32 cellular contexts compared by ENCODE assay signal in genomic region chr18:73645175-73645715, GRCh38.
A peak's percentile ranks its signal among the peaks of the same experiment; 100 is the strongest.
DNase-seq lines count a peak whose midpoint lies in the region; ATAC-seq and TF ChIP-seq lines count a peak whose summit lies in the region.
"Had no signal": no experiment of that assay in that cellular context is flagged by ENCODE, and none has a peak within 500 bp of the region (broad histone marks: within the 10 kb centered on the region; RNA-seq: fewer than 3 reads in every experiment).

No MANE protein-coding gene starts in this region.

- ATAC-seq in stimulated activated naive CD8-positive, alpha-beta T cell treated with anti-CD3 and anti-CD28 coated beads, Interleukin-15, Interleukin-2, amounts not matched to agents 100 U/mL and 50 U/mL, for 24 hours: no peak
- ATAC-seq: activated CD8-positive, alpha-beta T cell treated with anti-CD3 and anti-CD28 coated beads, Interleukin-2, amount 10 ng/mL, durations not matched to agents 7 days and 5 days; effector memory CD8-positive, alpha-beta T cell; left lobe of liver; sciatic nerve; T-cell had no signal

- H3K4me3 ChIP-seq in choroid plexus epithelial cell (ENCODE audit: low read depth, low read length): no peak overlapping the region
- H3K4me3 ChIP-seq: cardiac muscle cell, colonic mucosa, prostate gland, SJCRH30, tibial nerve had no signal

- no peak for TF ChIP-seq CTCF in choroid plexus epithelial cell (conservative IDR thresholded peaks at IDR 0.05; ENCODE audit: low read depth, low read length)

- DNase-seq in EH (ENCODE audit: low read depth): peak; percentile 45
- peak; percentile 2 for DNase-seq in NCI-H226
- DNase-seq in choroid plexus epithelial cell (ENCODE audit: low read depth): peak; percentile 49
- peak; percentile 29 for DNase-seq in foreskin melanocyte
- DNase-seq in stimulated activated naive CD8-positive, alpha-beta T cell treated with anti-CD3 and anti-CD28 coated beads, Interleukin-15, Interleukin-2, amounts not matched to agents 100 U/mL and 50 U/mL, for 24 hours: no peak
- no peak for DNase-seq in D341Med (ENCODE audit: low spot score)
- DNase-seq in H4 (ENCODE audit: low spot score): no peak
- DNase-seq in NCI-H1417 treated with DMSO at 0.1 percent for 48 hours (lab: John Stamatoyannopoulos, UW): no peak
- DNase-seq: activated CD4-positive, alpha-beta T cell treated with anti-CD3 and anti-CD28 coated beads for 4 hours; activated CD8-positive, alpha-beta T cell treated with anti-CD3 and anti-CD28 coated beads, Interleukin-2, amount 10 ng/mL, durations not matched to agents 7 days and 5 days; activated naive CD4-positive, alpha-beta T cell treated with anti-CD3 and anti-CD28 coated beads, Interleukin-2, amount 50 U/mL, for 16 hours; CD4-positive, alpha-beta memory T cell; colonic mucosa; effector memory CD8-positive, alpha-beta T cell; erythroblast; H9; hypothalamus; immature natural killer cell; MV-4-11; NCI-H146; NCI-H446 treated with DMSO at 0.1 percent for 48 hours; NCI-H82; SJCRH30; stimulated activated CD4-positive, alpha-beta T cell treated with anti-CD3 and anti-CD28 coated beads, Interleukin-12 subunit alpha, Interleukin-12 subunit beta, amount 100 ng/mL, for 4 hours; stimulated activated CD4-positive, alpha-beta T cell treated with anti-CD3 and anti-CD28 coated beads, Interleukin-4, amount 100 ng/mL, for 24 hours; T-cell; WERI-Rb-1 had no signal

Comparison
In these comparisons a context has a peak if more than half of its experiments do, and no peak if none do; other contexts are left out.
1. DNase-seq: peak in EH (single experiment), NCI-H226 (single experiment), choroid plexus epithelial cell (single experiment) and foreskin melanocyte (single experiment); none in stimulated activated naive CD8-positive, alpha-beta T cell treated with anti-CD3 and anti-CD28 coated beads, Interleukin-15, Interleukin-2, amounts not matched to agents 100 U/mL and 50 U/mL, for 24 hours (single experiment), D341Med (single experiment), H4 (single experiment) and NCI-H1417 treated with DMSO at 0.1 percent for 48 hours (single experiment).